34 cellular contexts compared by ENCODE assay signal in the genomic region with DNA sequence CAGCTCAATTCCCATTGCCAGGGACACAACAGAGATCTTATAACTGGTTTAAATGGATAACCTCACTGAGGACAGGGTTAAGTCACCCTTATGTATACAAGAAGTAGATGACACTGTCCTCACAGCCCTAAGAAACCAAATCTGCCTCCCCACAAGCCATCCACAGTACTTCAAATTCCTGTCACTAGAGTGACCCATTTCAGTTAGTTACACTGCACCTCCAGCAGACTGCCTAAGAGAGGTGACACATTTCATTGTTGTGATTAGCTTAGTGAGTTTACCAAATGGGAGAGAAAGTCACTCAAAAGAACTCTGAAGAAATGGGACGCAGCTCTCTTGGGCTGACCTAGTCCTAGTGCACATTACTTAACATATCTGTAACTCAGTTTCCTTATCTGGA. TPM values are rescaled to one million over a fixed set of nuclear protein-coding genes. Genes with fewer than 3 reads are reported as not detected.
"Had no signal": no experiment of that assay in that cellular context is flagged by ENCODE, and none has a peak within 500 bp of the region (broad histone marks: within the 10 kb centered on the region; RNA-seq: fewer than 3 reads in every experiment).

No MANE protein-coding gene starts in this region.

- H3K36me3 ChIP-seq: Peyer's patch, SJSA1 had no signal

- H3K4me1 Mint-ChIP-seq: activated B cell treated with CpG ODN at 0.5 μM for 24 hours; activated naive CD4-positive, alpha-beta T cell treated with anti-CD3 and anti-CD28 coated beads, Interleukin-2, amount 10 ng/mL, durations not matched to agents 7 days and 5 days; activated naive CD8-positive, alpha-beta T cell treated with anti-CD3 and anti-CD28 coated beads, Interleukin-2, amount 50 U/mL, for 24 hours; brain had no signal

- FAIRE-seq: bronchial epithelial cell, TTC549 had no signal

- H3K27me3 Mint-ChIP-seq: activated B cell treated with CpG ODN at 0.5 μM for 24 hours; activated CD4-positive, alpha-beta memory T cell treated with anti-CD3 and anti-CD28 coated beads for 36 hours; activated naive CD4-positive, alpha-beta T cell treated with anti-CD3 and anti-CD28 coated beads, Interleukin-2, amount 10 ng/mL, durations not matched to agents 7 days and 5 days; activated naive CD8-positive, alpha-beta T cell; activated naive CD8-positive, alpha-beta T cell treated with anti-CD3 and anti-CD28 coated beads, Interleukin-2, amount 50 U/mL, for 24 hours had no signal

- H3K9me3 ChIP-seq: Peyer's patch, SJSA1, SK-N-SH had no signal

- H3K36me3 Mint-ChIP-seq: activated CD4-positive, alpha-beta memory T cell treated with anti-CD3 and anti-CD28 coated beads for 36 hours; activated naive CD4-positive, alpha-beta T cell treated with anti-CD3 and anti-CD28 coated beads, Interleukin-2, amount 10 ng/mL, durations not matched to agents 7 days and 5 days; activated naive CD8-positive, alpha-beta T cell; brain had no signal

- H3K27me3 ChIP-seq: Peyer's patch, SJSA1 had no signal

- H3K27ac ChIP-seq: Peyer's patch, SJSA1 had no signal

- H3K4me1 ChIP-seq: Peyer's patch, SJSA1 had no signal

- H3K4me3 Mint-ChIP-seq: activated B cell treated with CpG ODN at 0.5 μM for 24 hours; activated CD4-positive, alpha-beta memory T cell treated with anti-CD3 and anti-CD28 coated beads for 36 hours; activated naive CD4-positive, alpha-beta T cell treated with anti-CD3 and anti-CD28 coated beads, Interleukin-2, amount 10 ng/mL, durations not matched to agents 7 days and 5 days; activated naive CD8-positive, alpha-beta T cell; activated naive CD8-positive, alpha-beta T cell treated with anti-CD3 and anti-CD28 coated beads, Interleukin-2, amount 50 U/mL, for 24 hours; brain; T-helper 1 cell treated with Interleukin-12 subunit alpha and Interleukin-12 subunit beta and Interleukin-4 antibody, amounts not matched to agents 30 μg/mL and 1 μg/mL, for 36 hours; T-helper 2 cell treated with Interferon-gamma antibody and Interleukin-4, amounts not matched to agents 5 μg/mL and 100 μg/mL, for 36 hours had no signal

- ATAC-seq: activated naive CD8-positive, alpha-beta T cell treated with anti-CD3 and anti-CD28 coated beads, Interleukin-2, amount 50 U/mL, for 24 hours had no signal

- DNase-seq: activated B cell treated with CpG ODN at 0.5 μM for 24 hours; activated CD4-positive, alpha-beta memory T cell treated with anti-CD3 and anti-CD28 coated beads for 36 hours; activated CD4-positive, alpha-beta T cell treated with anti-CD3 and anti-CD28 coated beads for 4 hours; activated CD4-positive, alpha-beta T cell treated with anti-CD3 and anti-CD28 coated beads, Interleukin-2, amount 50 U/mL, for 1 hour; activated CD4-positive, CD25-positive, alpha-beta regulatory T cell treated with anti-CD3 and anti-CD28 coated beads, Interleukin-2, amount 50 U/mL, for 72 hours; activated CD8-positive, alpha-beta memory T cell treated with anti-CD3 and anti-CD28 coated beads, Interleukin-2, amount 50 U/mL, for 4 hours; activated effector memory CD4-positive, alpha-beta T cell treated with Interleukin-2 at 50 U/mL for 16 hours; activated naive CD4-positive, alpha-beta T cell treated with anti-CD3 and anti-CD28 coated beads, Interleukin-2, amount 10 ng/mL, durations not matched to agents 7 days and 5 days; activated naive CD8-positive, alpha-beta T cell treated with anti-CD3 and anti-CD28 coated beads, Interleukin-2, amount 50 U/mL, for 24 hours; activated T-cell treated with anti-CD3 and anti-CD28 coated beads, Interleukin-2, amount 50 U/mL, for 48 hours; anterior cingulate cortex; caudate nucleus; NCI-H1105 treated with DMSO at 0.1 percent for 48 hours; NCI-H1436; NCI-H1694; NCI-H1930; NCI-H2081 treated with DMSO at 0.1 percent for 48 hours; NCI-H226; NCI-H446 treated with DMSO at 0.1 percent for 48 hours; NCI-H524; NCI-H69; NCI-H82; Peyer's patch; RPMI8226; SHP77 treated with DMSO at 0.1 percent for 48 hours; SK-N-SH had no signal

- H3K4me2 ChIP-seq: SK-N-SH had no signal

- H3K4me3 ChIP-seq: Peyer's patch, SJSA1 had no signal

- H3K9ac ChIP-seq: SK-N-SH had no signal

- H3K9me3 Mint-ChIP-seq: activated naive CD8-positive, alpha-beta T cell treated with anti-CD3 and anti-CD28 coated beads, Interleukin-2, amount 50 U/mL, for 24 hours; T-helper 1 cell treated with Interleukin-12 subunit alpha and Interleukin-12 subunit beta and Interleukin-4 antibody, amounts not matched to agents 30 μg/mL and 1 μg/mL, for 36 hours had no signal

- H3K27ac Mint-ChIP-seq: activated B cell treated with CpG ODN at 0.5 μM for 24 hours; activated CD4-positive, alpha-beta memory T cell treated with anti-CD3 and anti-CD28 coated beads for 36 hours; activated naive CD4-positive, alpha-beta T cell treated with anti-CD3 and anti-CD28 coated beads, Interleukin-2, amount 10 ng/mL, durations not matched to agents 7 days and 5 days; activated naive CD8-positive, alpha-beta T cell; activated naive CD8-positive, alpha-beta T cell treated with anti-CD3 and anti-CD28 coated beads, Interleukin-2, amount 50 U/mL, for 24 hours; brain; T-helper 1 cell treated with Interleukin-12 subunit alpha and Interleukin-12 subunit beta and Interleukin-4 antibody, amounts not matched to agents 30 μg/mL and 1 μg/mL, for 36 hours; T-helper 2 cell treated with Interferon-gamma antibody and Interleukin-4, amounts not matched to agents 5 μg/mL and 100 μg/mL, for 36 hours had no signal

RNA-seq across cellular contexts. Expression of gene HTR1A, which starts 53.6 kb away (rescaled TPM):
- total RNA-seq: activated B cell treated with CpG ODN at 0.5 μM for 24 hours; activated CD4-positive, alpha-beta memory T cell treated with anti-CD3 and anti-CD28 coated beads for 36 hours; bronchial epithelial cell; M059J; Peyer's patch; SJSA1 had no signal
- polyA plus RNA-seq: SK-N-SH had no signal
